In genomic region chr1:222233441-222234180, GRCh38 we compare ENCODE assay signal across 10 cellular contexts.
"Had no signal": no experiment of that assay in that cellular context is flagged by ENCODE, and none has a peak within 500 bp of the region (broad histone marks: within the 10 kb centered on the region; RNA-seq: fewer than 3 reads in every experiment).

No MANE protein-coding gene starts in this region.

- H3K4me3 ChIP-seq: adrenal gland, lung, right lobe of liver had no signal

- H3K27ac ChIP-seq: adrenal gland, right lobe of liver, VCaP had no signal

- DNase-seq: activated CD4-positive, alpha-beta T cell treated with anti-CD3 and anti-CD28 coated beads, Interleukin-2, amount 50 U/mL, for 48 hours; adrenal gland; cerebellar nuclear complex; effector memory CD4-positive, alpha-beta T cell; islet precursor cell; midbrain; right lobe of liver; stimulated activated naive CD8-positive, alpha-beta T cell treated with anti-CD3 and anti-CD28 coated beads, Interleukin-15, Interleukin-2, amounts not matched to agents 100 U/mL and 50 U/mL, for 24 hours had no signal

- H3K27me3 ChIP-seq: adrenal gland, right lobe of liver had no signal

- H3K4me1 ChIP-seq: adrenal gland, right lobe of liver had no signal

- ATAC-seq: right lobe of liver; stimulated activated naive CD8-positive, alpha-beta T cell treated with anti-CD3 and anti-CD28 coated beads, Interleukin-15, Interleukin-2, amounts not matched to agents 100 U/mL and 50 U/mL, for 24 hours had no signal

- H3K9me3 ChIP-seq: adrenal gland, right lobe of liver had no signal

- H3K36me3 ChIP-seq: adrenal gland, right lobe of liver had no signal
